Comparison of ENCODE assay signal across 8 cellular contexts in genomic region chr5:56737002-56737621, GRCh38.
DNase-seq lines count a peak whose midpoint lies in the region; ATAC-seq, FAIRE-seq and TF ChIP-seq lines count a peak whose summit lies in the region.
"Had no signal": no experiment of that assay in that cellular context is flagged by ENCODE, and none has a peak within 500 bp of the region (broad histone marks: within the 10 kb centered on the region; RNA-seq: fewer than 3 reads in every experiment).

No MANE protein-coding gene starts in this region.

- in situ Hi-C loops in GM12878 (cut with MboI) = no loop called here

- FAIRE-seq in GM12878 (lab: Jason Lieb, UNC) = no peak

- CTCF ChIA-PET in GM12878 (lab: Yijun Ruan, JAX) = no interaction called here

- POLR2A ChIA-PET in GM12878 (lab: Charles Lee) = interaction anchor here (1.0 kb wide), 1 partner anchor 51 kb away, joined by 4 read pairs; no protein-coding TSS in a partner anchor

- H3K79me2 ChIP-seq in GM12878 (ENCODE audit: control insufficient read depth, insufficient read depth, low read length) = no peaks in the 10 kb centered on the region

- no peak overlapping the region for H3K4me2 ChIP-seq in GM12878 (ENCODE audit: control insufficient read depth, insufficient read depth)

- no peak for TF ChIP-seq EP300 in GM12878 (IDR thresholded peaks at IDR 0.05; ENCODE audit: borderline replicate concordance in 1 of 2, control insufficient read depth in 1 of 2, low read depth in 2 of 2, low read length in 2 of 2)

- no peaks in the 10 kb centered on the region for H4K20me1 ChIP-seq in GM12878 (ENCODE audit: control insufficient read depth, insufficient read depth)

- TF ChIP-seq CTCF in GM12878 (IDR thresholded peaks at IDR 0.05 in 2 of 3, conservative IDR thresholded peaks at IDR 0.05 in 1 of 3; ENCODE audit: control insufficient read depth in 2 of 3, extremely low read depth in 1 of 3, insufficient read depth in 1 of 3, low read depth in 3 of 3, low read length in 3 of 3) = no peak

- 44% methylated on average over 5 of the region's 5 CpGs for WGBS in GM12878 (ENCODE audit: insufficient coverage, insufficient replicate concordance, low lambda C conversion rate, missing lambda C conversion rate)

- H3K27me3 ChIP-seq in GM12878 (replicated peaks in 1 of 2; ENCODE audit: control insufficient read depth in 2 of 2, insufficient read depth in 2 of 2, low read length in 1 of 2) = no peaks in the 10 kb centered on the region

- intact Hi-C loops in GM12878 (cut with micrococcal nuclease; ENCODE audit: unreplicated experiment) = no loop called here

- ATAC-seq in GM12878 (peak; percentile 29; the same call in 1 of the 3 replicates), GM18873 (IDR thresholded peaks at IDR 0.05; ENCODE audit: low FRiP score, unreplicated experiment) (no peak), GM21576 (IDR thresholded peaks at IDR 0.05; ENCODE audit: unreplicated experiment) (no peak)

- TF ChIP-seq POLR2A in GM12878 (IDR thresholded peaks at IDR 0.05; ENCODE audit: low read depth, low read length) = no peak

- no peak overlapping the region for H3K4me3 ChIP-seq in GM12878
- H3K4me3 ChIP-seq: thoracic aorta had no signal

- no peaks in the 10 kb centered on the region for H3K36me3 ChIP-seq in GM12878 (ENCODE audit: control insufficient read depth in 2 of 2, insufficient read depth in 2 of 2, low read length in 1 of 2)
- H3K36me3 ChIP-seq: thoracic aorta had no signal

- H3K9me3 ChIP-seq in GM12878 (replicated peaks; ENCODE audit: control insufficient read depth, insufficient read depth, low read length) = no peaks in the 10 kb centered on the region
- H3K9me3 ChIP-seq: thoracic aorta had no signal

- no peak overlapping the region for H3K27ac ChIP-seq in GM12878 (ENCODE audit: control insufficient read depth, insufficient read depth)
- H3K27ac ChIP-seq: thoracic aorta had no signal

- H2AFZ ChIP-seq in GM12878 (ENCODE audit: control insufficient read depth, low read depth, low read length) = no peak overlapping the region; the same call in 1 of the 2 replicates

- no peak for TF ChIP-seq RAD21 in GM12878 (IDR thresholded peaks at IDR 0.05; ENCODE audit: insufficient read depth, low read depth, low read length)

- peak; percentile 56 for DNase-seq in GOT3 (lab: John Stamatoyannopoulos, UW)
- peak; percentile 44 for DNase-seq in NOMO-1 treated with dmso at 0.1 percent for 144 hours (lab: John Stamatoyannopoulos, UW; ENCODE audit: unreplicated experiment)
- DNase-seq in GM12878 (ENCODE audit: low read depth, low spot score) = no peak
- DNase-seq in renal cortical epithelial cell (ENCODE audit: low read depth) = peak; percentile 9
- no peak for DNase-seq in RPMI8226

- SMC1A ChIA-PET in GM12878 (lab: Charles Lee; ENCODE audit: uncharacterized antibody, unreplicated experiment) = interaction anchor here (1.3 to 2.9 kb wide), 2 partner anchors 8 to 29 kb away, joined by 3 to 8 read pairs; no protein-coding TSS in a partner anchor

- H3K9ac ChIP-seq in GM12878 (ENCODE audit: control insufficient read depth, insufficient read depth, low read length) = no peak overlapping the region

- peaks cover 10% of the 10 kb centered on the region for H3K4me1 ChIP-seq in GM12878 (ENCODE audit: control insufficient read depth, insufficient read depth, low read length)

- BruUV-seq in GM12878 (replicated peaks; lab: Mats Ljungman, UMichigan) = no TSS peak

- RAD21 ChIA-PET in GM12878 (lab: Charles Lee; ENCODE audit: unreplicated experiment) = interaction anchor here (1.0 kb wide), 1 partner anchor 51 kb away, joined by 3 read pairs; no protein-coding TSS in a partner anchor

TF ChIP-seq in GM12878, 131 proteins besides CTCF, POLR2A, EP300 and RAD21:
- TF ChIP-seq JUNB (IDR thresholded peaks at IDR 0.05) (no peak), RAD51 (IDR thresholded peaks at IDR 0.05) (no peak), KLF5 (IDR thresholded peaks at IDR 0.05; ENCODE audit: partially characterized antibody) (no peak), POLR2AphosphoS5 (IDR thresholded peaks at IDR 0.05; ENCODE audit: low read length) (no peak), ZBTB4 (CRISPR knock-in tag; IDR thresholded peaks at IDR 0.05) (no peak), CUX1 (IDR thresholded peaks at IDR 0.05; ENCODE audit: insufficient replicate concordance, low read depth, low read length) (no peak), SREBF2 (IDR thresholded peaks at IDR 0.05; ENCODE audit: low read length) (no peak), SREBF1 (IDR thresholded peaks at IDR 0.05; ENCODE audit: low read length) (no peak), NR2F1 (conservative IDR thresholded peaks at IDR 0.05) (no peak), USF1 (IDR thresholded peaks at IDR 0.05; ENCODE audit: borderline replicate concordance, extremely low read length, insufficient read depth, low read depth, low read length) (no peak), STAT1 (conservative IDR thresholded peaks at IDR 0.05) (no peak), RFX5 (IDR thresholded peaks at IDR 0.05; ENCODE audit: low read depth, low read length) (no peak), BHLHE40 (IDR thresholded peaks at IDR 0.05; ENCODE audit: borderline replicate concordance in 1 of 2, low read depth in 2 of 2, low read length in 1 of 2) (no peak), TCF12 (IDR thresholded peaks at IDR 0.05; ENCODE audit: low read depth, low read length) (no peak), ETV6 (conservative IDR thresholded peaks at IDR 0.05 in 1 of 2, IDR thresholded peaks at IDR 0.05 in 1 of 2; ENCODE audit: borderline replicate concordance in 1 of 2, low read depth in 1 of 2) (peak in 1 of 2 experiments; percentile 38; a peak in 1 of 4 replicates), EED (IDR thresholded peaks at IDR 0.05; ENCODE audit: low read depth) (0 out of 2 replicates have a peak, but pooled peaks have one; percentile 22)

Comparison
In these comparisons a context has a peak if more than half of its experiments do, and no peak if none do; other contexts are left out.
1. DNase-seq: peak in GOT3 (single experiment), NOMO-1 treated with dmso at 0.1 percent for 144 hours (single experiment) and renal cortical epithelial cell (single experiment); none in GM12878 (single experiment) and RPMI8226 (single experiment).